In the genomic region with DNA sequence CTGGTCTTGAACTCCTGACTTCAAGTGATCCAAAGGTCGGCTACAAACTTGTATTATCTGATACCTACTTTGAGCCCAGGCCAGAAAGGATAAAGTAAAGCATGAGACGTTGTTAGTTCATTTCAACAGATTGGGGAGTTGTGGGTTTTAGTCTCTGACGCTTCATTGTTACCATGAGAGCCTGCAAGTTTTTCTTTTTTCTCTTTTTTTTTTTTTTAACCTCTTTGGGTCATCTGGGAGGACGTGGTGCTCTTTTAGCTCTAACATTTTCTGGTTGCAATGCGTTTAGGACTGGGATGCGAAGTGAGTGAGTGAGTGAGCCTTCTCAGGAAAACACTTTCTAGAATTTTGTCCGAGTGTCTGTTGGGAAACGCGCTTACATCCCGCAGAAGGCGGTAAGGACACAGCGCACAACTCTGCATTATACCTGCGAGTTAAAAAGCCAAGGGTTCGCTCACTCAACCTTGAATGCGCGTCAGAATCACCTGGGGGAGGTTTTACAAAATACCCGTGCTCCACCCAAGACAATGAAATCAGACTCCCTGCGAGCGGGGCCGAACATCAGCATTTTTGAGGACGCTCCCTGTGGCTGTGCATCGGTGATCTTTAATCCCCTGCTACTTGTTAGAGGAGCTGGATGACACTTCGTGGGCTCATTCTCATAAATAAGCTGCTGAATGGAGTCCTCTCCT, we compare ENCODE assay signal across 8 cellular contexts. TPM values are rescaled to one million over a fixed set of nuclear protein-coding genes. Genes with fewer than 3 reads are reported as not detected.
DNase-seq lines count a peak whose midpoint lies in the region; ATAC-seq and TF ChIP-seq lines count a peak whose summit lies in the region.

No MANE protein-coding gene starts in this region.

- no peaks in the 10 kb centered on the region for H4K20me1 ChIP-seq in DOHH2 (ENCODE audit: control insufficient read depth, insufficient read depth, low read depth, low read length)

- peak overlapping the region; percentile 89 for H3K4me2 ChIP-seq in DOHH2 (ENCODE audit: low read length)

- H3K9me3 Mint-ChIP-seq in activated naive CD4-positive, alpha-beta T cell treated with anti-CD3 and anti-CD28 coated beads, Interleukin-2, amount 10 ng/mL, durations not matched to agents 7 days and 5 days = peaks cover 1% of the 10 kb centered on the region

- peak overlapping the region; percentile 84 for H3K27ac Mint-ChIP-seq in activated naive CD4-positive, alpha-beta T cell treated with anti-CD3 and anti-CD28 coated beads, Interleukin-2, amount 10 ng/mL, durations not matched to agents 7 days and 5 days

- peak overlapping the region; percentile 85 for H3K9ac ChIP-seq in HUES6 (ENCODE audit: low read length)

- intact Hi-C loops in left ventricle myocardium superior (cut with micrococcal nuclease) = no loop called here

- peaks cover 41% of the 10 kb centered on the region for H3K4me1 Mint-ChIP-seq in activated naive CD4-positive, alpha-beta T cell treated with anti-CD3 and anti-CD28 coated beads, Interleukin-2, amount 10 ng/mL, durations not matched to agents 7 days and 5 days

- DNase-seq in activated naive CD4-positive, alpha-beta T cell treated with anti-CD3 and anti-CD28 coated beads, Interleukin-2, amount 10 ng/mL, durations not matched to agents 7 days and 5 days = peak; percentile 35
- DNase-seq in left ventricle myocardium superior (no peak), retinal pigment epithelial cell (ENCODE audit: low read depth) (no peak), amniotic stem cell (lab: John Stamatoyannopoulos, UW) (no peak)

- CTCF ChIA-PET in activated naive CD4-positive, alpha-beta T cell treated with anti-CD3 and anti-CD28 coated beads, Interleukin-2, amount 10 ng/mL, durations not matched to agents 7 days and 5 days (lab: Charles Lee) = interaction anchor here (1.1 kb wide), 1 partner anchor 91 kb away, joined by 4 read pairs; no protein-coding TSS in a partner anchor

- H3F3A ChIP-seq in DOHH2 (ENCODE audit: control insufficient read depth, insufficient read depth) = peaks cover 32% of the 10 kb centered on the region

- TF ChIP-seq CTCF in DOHH2 (IDR thresholded peaks at IDR 0.05; ENCODE audit: low read depth, low read length, poor library complexity, severe bottlenecking) (no peak), retinal pigment epithelial cell (conservative IDR thresholded peaks at IDR 0.05; ENCODE audit: low read depth, low read length) (no peak)

- H3K79me2 ChIP-seq in DOHH2 (ENCODE audit: control insufficient read depth, low read length) = peaks cover 42% of the 10 kb centered on the region

- H3K27ac ChIP-seq in DOHH2 (ENCODE audit: low read depth, low read length) = peak overlapping the region; percentile 98
- H3K27ac ChIP-seq in HUES6 (ENCODE audit: low read depth, low read length) = peak overlapping the region; percentile 84; the same call in 1 of the 2 replicates

- H3K4me1 ChIP-seq in DOHH2 (ENCODE audit: control insufficient read depth, low read length) (peaks cover 57% of the 10 kb centered on the region), HUES6 (ENCODE audit: control insufficient read depth, insufficient read depth, low read length) (no peaks in the 10 kb centered on the region)

- H3K27me3 ChIP-seq in DOHH2 (ENCODE audit: control insufficient read depth, low read length) (no peaks in the 10 kb centered on the region), HUES6 (ENCODE audit: control insufficient read depth, insufficient read depth, low read length) (no peaks in the 10 kb centered on the region)

- peak overlapping the region; percentile 85 for H3K4me3 ChIP-seq in DOHH2 (ENCODE audit: low read length)
- peak overlapping the region; percentile 77 for H3K4me3 ChIP-seq in HUES6 (ENCODE audit: low read depth, low read length)
- H3K4me3 ChIP-seq in retinal pigment epithelial cell (ENCODE audit: low read length) = peak overlapping the region; percentile 71

- ATAC-seq in left ventricle myocardium superior (peak; percentile 4), GM19452 (IDR thresholded peaks at IDR 0.05; ENCODE audit: unreplicated experiment) (no peak), HG02588 (IDR thresholded peaks at IDR 0.05; ENCODE audit: unreplicated experiment) (no peak)

- peaks cover 10% of the 10 kb centered on the region for H3K36me3 Mint-ChIP-seq in activated naive CD4-positive, alpha-beta T cell treated with anti-CD3 and anti-CD28 coated beads, Interleukin-2, amount 10 ng/mL, durations not matched to agents 7 days and 5 days

- no peaks in the 10 kb centered on the region for H3K9me2 ChIP-seq in DOHH2 (replicated peaks; ENCODE audit: control insufficient read depth, low read length)

- peaks cover 4% of the 10 kb centered on the region; the same call in 1 of the 2 replicates for H3K9me3 ChIP-seq in DOHH2 (ENCODE audit: control insufficient read depth, insufficient read depth, low read length)
- H3K9me3 ChIP-seq in HUES6 (ENCODE audit: control insufficient read depth, insufficient read depth, low read depth, low read length) = peaks cover 4% of the 10 kb centered on the region; the same call in 1 of the 2 replicates

- H3K27me3 Mint-ChIP-seq in activated naive CD4-positive, alpha-beta T cell treated with anti-CD3 and anti-CD28 coated beads, Interleukin-2, amount 10 ng/mL, durations not matched to agents 7 days and 5 days = peaks cover 30% of the 10 kb centered on the region

- H3K4me3 Mint-ChIP-seq in activated naive CD4-positive, alpha-beta T cell treated with anti-CD3 and anti-CD28 coated beads, Interleukin-2, amount 10 ng/mL, durations not matched to agents 7 days and 5 days = peak overlapping the region; percentile 98

- H3K36me3 ChIP-seq in DOHH2 (ENCODE audit: control insufficient read depth, low read length) (peaks cover 30% of the 10 kb centered on the region), HUES6 (ENCODE audit: control insufficient read depth, insufficient read depth, low read length) (no peaks in the 10 kb centered on the region; the same call in 1 of the 2 replicates)

RNA-seq across cellular contexts. Expression of gene RNF135, which starts 0.7 kb away (rescaled TPM):
- 4.1 TPM for total RNA-seq in left ventricle myocardium superior

RNA-seq across cellular contexts. Expression of gene ADAP2, which starts 48.4 kb away (rescaled TPM):
- total RNA-seq in left ventricle myocardium superior = 8.0 TPM
